Comparison of ENCODE assay signal across 1 cellular context in the genomic region with DNA sequence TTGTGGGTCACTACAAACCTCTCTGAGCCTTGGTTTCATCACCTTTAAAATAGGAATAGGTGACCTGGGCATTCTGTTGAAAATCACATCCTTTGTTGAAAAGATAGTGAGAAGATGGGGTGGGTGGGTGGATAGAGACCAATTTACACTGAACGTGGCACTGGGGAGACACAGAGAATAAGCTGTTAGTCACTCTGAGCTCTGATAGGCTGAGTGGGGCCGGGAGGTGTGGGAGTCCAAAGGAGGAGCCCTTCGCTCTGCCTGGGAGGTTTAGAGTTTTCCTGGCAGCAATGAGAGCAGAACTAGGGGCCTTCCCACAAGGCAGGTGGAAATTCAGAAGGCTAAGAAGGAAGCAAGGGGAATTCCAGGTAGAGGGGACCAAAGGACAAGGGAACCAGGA.
TF ChIP-seq lines count a peak whose summit lies in the region.

No MANE protein-coding gene starts in this region.

TF ChIP-seq in SK-N-SH treated with all-trans-retinoic acid at 6 μM for 48 hours, 23 proteins besides CTCF, POLR2A, EP300 and RAD21 (continued from another document):
- TF ChIP-seq, protein P1, sequence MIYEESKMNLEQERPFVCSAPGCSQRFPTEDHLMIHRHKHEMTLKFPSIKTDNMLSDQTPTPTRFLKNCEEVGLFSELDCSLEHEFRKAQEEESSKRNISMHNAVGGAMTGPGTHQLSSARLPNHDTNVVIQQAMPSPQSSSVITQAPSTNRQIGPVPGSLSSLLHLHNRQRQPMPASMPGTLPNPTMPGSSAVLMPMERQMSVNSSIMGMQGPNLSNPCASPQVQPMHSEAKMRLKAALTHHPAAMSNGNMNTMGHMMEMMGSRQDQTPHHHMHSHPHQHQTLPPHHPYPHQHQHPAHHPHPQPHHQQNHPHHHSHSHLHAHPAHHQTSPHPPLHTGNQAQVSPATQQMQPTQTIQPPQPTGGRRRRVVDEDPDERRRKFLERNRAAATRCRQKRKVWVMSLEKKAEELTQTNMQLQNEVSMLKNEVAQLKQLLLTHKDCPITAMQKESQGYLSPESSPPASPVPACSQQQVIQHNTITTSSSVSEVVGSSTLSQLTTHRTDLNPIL (CRISPR knock-in tag; IDR thresholded peaks at IDR 0.05; ENCODE audit: low read depth) = no peak
- TF ChIP-seq PPARA (CRISPR knock-in tag; IDR thresholded peaks at IDR 0.05; ENCODE audit: borderline replicate concordance) (no peak), CSDC2 (CRISPR knock-in tag; IDR thresholded peaks at IDR 0.05) (no peak)
TF ChIP-seq in SK-N-SH treated with all-trans-retinoic acid at 6 μM for 48 hours: peak in this region for 0.
